8 cellular contexts compared by ENCODE assay signal in genomic region chr5:61055434-61056006, GRCh38.
DNase-seq lines count a peak whose midpoint lies in the region; ATAC-seq, FAIRE-seq and TF ChIP-seq lines count a peak whose summit lies in the region.

No MANE protein-coding gene starts in this region.

- no peak overlapping the region for H3K4me3 Mint-ChIP-seq in activated naive CD4-positive, alpha-beta T cell treated with anti-CD3 and anti-CD28 coated beads, Interleukin-2, amount 10 ng/mL, durations not matched to agents 7 days and 5 days

- H3K4me3 ChIP-seq in AG04450 (ENCODE audit: low read depth, low read length) = no peak overlapping the region
- H3K4me3 ChIP-seq in GM12875 (ENCODE audit: low read depth, low read length) = no peak overlapping the region
- H3K4me3 ChIP-seq in esophagus muscularis mucosa = no peak overlapping the region
- no peak overlapping the region for H3K4me3 ChIP-seq in pancreas

- DNase-seq in AG04450 (ENCODE audit: low read depth, low spot score) (no peak), M059J (ENCODE audit: low read depth) (peak; percentile 63), SHP77 (lab: John Stamatoyannopoulos, UW) (peak; percentile 18 to 23), esophagus muscularis mucosa (ENCODE audit: extremely low spot score) (no peak), pancreas (no peak)
- DNase-seq in activated naive CD4-positive, alpha-beta T cell treated with anti-CD3 and anti-CD28 coated beads, Interleukin-2, amount 10 ng/mL, durations not matched to agents 7 days and 5 days = no peak

- H3K4me1 Mint-ChIP-seq in activated naive CD4-positive, alpha-beta T cell treated with anti-CD3 and anti-CD28 coated beads, Interleukin-2, amount 10 ng/mL, durations not matched to agents 7 days and 5 days = no peaks in the 10 kb centered on the region

- H3K4me1 ChIP-seq in esophagus muscularis mucosa (no peaks in the 10 kb centered on the region), pancreas (no peaks in the 10 kb centered on the region)

- POLR2A ChIA-PET in AG04450 (lab: Yijun Ruan, JAX) = no interaction called here

- peak; percentile 59 for FAIRE-seq in pancreas (lab: Jason Lieb, UNC)

- no peak for TF ChIP-seq EP300 in esophagus muscularis mucosa (IDR thresholded peaks at IDR 0.05)

- intact Hi-C loops in esophagus muscularis mucosa (cut with DNase I) (loop anchor here (10.0 kb wide), 2 partner anchors 279 to 599 kb away; partner anchors contain the start of gene ZSWIM6), pancreas (cut with DNase I) (no loop called here)

- H3K9me3 ChIP-seq in AG04450 (ENCODE audit: control insufficient read depth, insufficient read depth, low read length) (no peaks in the 10 kb centered on the region), esophagus muscularis mucosa (no peaks in the 10 kb centered on the region), pancreas (no peaks in the 10 kb centered on the region)

- H3K27ac ChIP-seq in AG04450 (ENCODE audit: low read depth, low read length) (no peak overlapping the region), esophagus muscularis mucosa (replicated peaks in 1 of 4) (no peak overlapping the region), pancreas (no peak overlapping the region)

- no peaks in the 10 kb centered on the region for H3K27me3 Mint-ChIP-seq in activated naive CD4-positive, alpha-beta T cell treated with anti-CD3 and anti-CD28 coated beads, Interleukin-2, amount 10 ng/mL, durations not matched to agents 7 days and 5 days

- CTCF ChIA-PET in AG04450 (lab: Charles Lee) = interaction anchor here (0.6 to 6.4 kb wide), 35 partner anchors 8 to 1254 kb away, joined by 3 to 47 read pairs (median 3); partner anchors contain the start of gene ZSWIM6
- CTCF ChIA-PET in activated naive CD4-positive, alpha-beta T cell treated with anti-CD3 and anti-CD28 coated beads, Interleukin-2, amount 10 ng/mL, durations not matched to agents 7 days and 5 days (lab: Charles Lee) = interaction anchor here (4.4 kb wide), 1 partner anchor 604 kb away, joined by 36 read pairs; no protein-coding TSS in a partner anchor

- H3K27me3 ChIP-seq in AG04450 (ENCODE audit: control insufficient read depth, insufficient read depth, low read length) = no peaks in the 10 kb centered on the region
- H3K27me3 ChIP-seq in esophagus muscularis mucosa = no peaks in the 10 kb centered on the region
- no peaks in the 10 kb centered on the region for H3K27me3 ChIP-seq in pancreas

- H3K36me3 ChIP-seq in esophagus muscularis mucosa = no peaks in the 10 kb centered on the region
- H3K36me3 ChIP-seq in pancreas = no peaks in the 10 kb centered on the region

- no peaks in the 10 kb centered on the region for H3K9me3 Mint-ChIP-seq in activated naive CD4-positive, alpha-beta T cell treated with anti-CD3 and anti-CD28 coated beads, Interleukin-2, amount 10 ng/mL, durations not matched to agents 7 days and 5 days

- peak in 3 of 4 donors; percentile 68 to 84 (median 81) for ATAC-seq in pancreas
- ATAC-seq in GM19328 (IDR thresholded peaks at IDR 0.05; ENCODE audit: unreplicated experiment) = no peak

- no peaks in the 10 kb centered on the region for H3K36me3 Mint-ChIP-seq in activated naive CD4-positive, alpha-beta T cell treated with anti-CD3 and anti-CD28 coated beads, Interleukin-2, amount 10 ng/mL, durations not matched to agents 7 days and 5 days

- no peak for TF ChIP-seq POLR2A in esophagus muscularis mucosa (IDR thresholded peaks at IDR 0.05; ENCODE audit: low read depth)

- peak; percentile 81 for TF ChIP-seq CTCF in AG04450 (IDR thresholded peaks at IDR 0.05; ENCODE audit: low read depth, low read length)
- TF ChIP-seq CTCF in GM12875 (IDR thresholded peaks at IDR 0.05; ENCODE audit: borderline replicate concordance, insufficient read depth, low read depth, low read length) = peak; percentile 42; the same call in 1 of the 2 replicates
- peak; percentile 38 to 51 (median 39) for TF ChIP-seq CTCF in esophagus muscularis mucosa (IDR thresholded peaks at IDR 0.05)
- peak in 2 of 4 donors; percentile 37 to 42 for TF ChIP-seq CTCF in pancreas (IDR thresholded peaks at IDR 0.05)

- H3K27ac Mint-ChIP-seq in activated naive CD4-positive, alpha-beta T cell treated with anti-CD3 and anti-CD28 coated beads, Interleukin-2, amount 10 ng/mL, durations not matched to agents 7 days and 5 days = no peak overlapping the region

Comparison
In these comparisons a context has a peak if more than half of its experiments do, and no peak if none do; other contexts are left out.
1. DNase-seq: peak in M059J (single experiment) and SHP77 (2 of 2); none in AG04450 (single experiment), esophagus muscularis mucosa (single experiment), pancreas (0 of 6) and activated naive CD4-positive, alpha-beta T cell treated with anti-CD3 and anti-CD28 coated beads, Interleukin-2, amount 10 ng/mL, durations not matched to agents 7 days and 5 days (single experiment).